27 cellular contexts compared by ENCODE assay signal in the genomic region with DNA sequence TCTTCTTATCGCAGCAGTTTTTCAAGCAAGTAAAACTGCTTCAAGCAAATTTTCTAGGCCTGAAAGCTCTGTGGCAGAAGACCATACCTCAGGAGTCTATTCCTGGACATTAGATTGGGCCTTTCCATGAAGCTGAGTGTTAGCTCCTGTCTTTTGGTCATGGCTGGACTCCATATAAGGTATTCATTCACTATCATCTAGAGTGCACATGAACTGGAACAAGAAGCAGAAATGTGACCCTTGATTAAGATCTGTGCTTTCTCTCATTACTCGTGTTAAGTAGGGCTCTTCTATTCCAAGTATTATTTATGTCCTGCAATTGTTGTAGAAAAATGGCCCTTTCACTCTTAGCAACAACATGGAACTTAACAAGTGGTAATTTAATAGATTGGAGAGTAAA. TPM values are rescaled to one million over a fixed set of nuclear protein-coding genes. Genes with fewer than 3 reads are reported as not detected.
"Had no signal": no experiment of that assay in that cellular context is flagged by ENCODE, and none has a peak within 500 bp of the region (broad histone marks: within the 10 kb centered on the region; RNA-seq: fewer than 3 reads in every experiment).

No MANE protein-coding gene starts in this region.

- H3K4me3 ChIP-seq: colonic mucosa, gastroesophageal sphincter, right atrium auricular region, tibial nerve had no signal

- H3K27ac Mint-ChIP-seq: activated naive CD4-positive, alpha-beta T cell treated with anti-CD3 and anti-CD28 coated beads, Interleukin-2, amount 10 ng/mL, durations not matched to agents 7 days and 5 days; activated naive CD8-positive, alpha-beta T cell treated with anti-CD3 and anti-CD28 coated beads, Interleukin-2, amount 10 ng/mL, durations not matched to agents 7 days and 5 days; activated T-cell treated with anti-CD3 and anti-CD28 coated beads, Interleukin-2, amount 50 U/mL, for 24 hours; immature natural killer cell; mesothelial cell of epicardium; naive B cell; nephron progenitor cell; stimulated activated naive B cell treated with anti-CD40 and anti-IgM and Interleukin-4, amounts not matched to agents 10 μg/mL and 1 μg/mL and 100 μg/mL, for 72 hours had no signal

- H3K36me3 ChIP-seq: colonic mucosa, gastroesophageal sphincter, right atrium auricular region, tibial nerve had no signal

- DNase-seq: activated CD4-positive, alpha-beta T cell treated with anti-CD3 and anti-CD28 coated beads for 48 hours; activated CD4-positive, alpha-beta T cell treated with anti-CD3 and anti-CD28 coated beads, Interleukin-2, amount 50 U/mL, for 48 hours; activated CD8-positive, alpha-beta memory T cell treated with anti-CD3 and anti-CD28 coated beads, Interleukin-2, amount 50 U/mL, for 4 hours; activated gamma-delta T cell; activated naive CD4-positive, alpha-beta T cell treated with anti-CD3 and anti-CD28 coated beads, Interleukin-2, amount 10 ng/mL, durations not matched to agents 7 days and 5 days; activated naive CD8-positive, alpha-beta T cell treated with anti-CD3 and anti-CD28 coated beads, Interleukin-2, amount 10 ng/mL, durations not matched to agents 7 days and 5 days; activated T-cell treated with anti-CD3 and anti-CD28 coated beads, Interleukin-2, amount 50 U/mL, for 24 hours; cerebellar nuclear complex; colonic mucosa; effector memory CD4-positive, alpha-beta T cell; erythroblast; hypothalamus; immature natural killer cell; kidney; left colon; mammary epithelial cell; naive B cell; nephron progenitor cell; stimulated activated CD4-positive, alpha-beta T cell treated with anti-CD3 and anti-CD28 coated beads, Interleukin-1b, Interleukin-23, amount 100 ng/mL, for 48 hours; stimulated activated naive B cell treated with anti-CD40 and anti-IgM and Interleukin-4, amounts not matched to agents 10 μg/mL and 1 μg/mL and 100 μg/mL, for 72 hours had no signal

- H3K4me3 Mint-ChIP-seq: activated naive CD4-positive, alpha-beta T cell treated with anti-CD3 and anti-CD28 coated beads, Interleukin-2, amount 10 ng/mL, durations not matched to agents 7 days and 5 days; activated naive CD8-positive, alpha-beta T cell treated with anti-CD3 and anti-CD28 coated beads, Interleukin-2, amount 10 ng/mL, durations not matched to agents 7 days and 5 days; activated T-cell treated with anti-CD3 and anti-CD28 coated beads, Interleukin-2, amount 50 U/mL, for 24 hours; immature natural killer cell; mesothelial cell of epicardium; naive B cell; nephron progenitor cell; stimulated activated naive B cell treated with anti-CD40 and anti-IgM and Interleukin-4, amounts not matched to agents 10 μg/mL and 1 μg/mL and 100 μg/mL, for 72 hours had no signal

- H3K9me3 ChIP-seq: colonic mucosa, gastroesophageal sphincter, right atrium auricular region, tibial nerve had no signal

- H3K27me3 ChIP-seq: colonic mucosa, gastroesophageal sphincter, right atrium auricular region, tibial nerve had no signal

- H3K36me3 Mint-ChIP-seq: activated naive CD4-positive, alpha-beta T cell treated with anti-CD3 and anti-CD28 coated beads, Interleukin-2, amount 10 ng/mL, durations not matched to agents 7 days and 5 days; activated naive CD8-positive, alpha-beta T cell treated with anti-CD3 and anti-CD28 coated beads, Interleukin-2, amount 10 ng/mL, durations not matched to agents 7 days and 5 days; naive B cell; stimulated activated naive B cell treated with anti-CD40 and anti-IgM and Interleukin-4, amounts not matched to agents 10 μg/mL and 1 μg/mL and 100 μg/mL, for 72 hours had no signal

- ATAC-seq: activated CD4-positive, CD25-positive, alpha-beta regulatory T cell treated with anti-CD3 and anti-CD28 coated beads, Interleukin-2, amount 50 U/mL, for 24 hours; gastroesophageal sphincter; left colon; stimulated activated naive B cell treated with anti-CD40 and anti-IgM and Interleukin-4, amounts not matched to agents 10 μg/mL and 1 μg/mL and 100 μg/mL, for 72 hours had no signal

- H3K4me1 ChIP-seq: colonic mucosa, right atrium auricular region had no signal

- H3K9me3 Mint-ChIP-seq: activated naive CD4-positive, alpha-beta T cell treated with anti-CD3 and anti-CD28 coated beads, Interleukin-2, amount 10 ng/mL, durations not matched to agents 7 days and 5 days; activated naive CD8-positive, alpha-beta T cell treated with anti-CD3 and anti-CD28 coated beads, Interleukin-2, amount 10 ng/mL, durations not matched to agents 7 days and 5 days had no signal

- H3K4me1 Mint-ChIP-seq: activated naive CD4-positive, alpha-beta T cell treated with anti-CD3 and anti-CD28 coated beads, Interleukin-2, amount 10 ng/mL, durations not matched to agents 7 days and 5 days; activated naive CD8-positive, alpha-beta T cell treated with anti-CD3 and anti-CD28 coated beads, Interleukin-2, amount 10 ng/mL, durations not matched to agents 7 days and 5 days; immature natural killer cell; stimulated activated naive B cell treated with anti-CD40 and anti-IgM and Interleukin-4, amounts not matched to agents 10 μg/mL and 1 μg/mL and 100 μg/mL, for 72 hours had no signal

RNA-seq across cellular contexts. Expression of gene GULP1, which starts 5.9 kb away (rescaled TPM):
- total RNA-seq: activated CD8-positive, alpha-beta memory T cell treated with anti-CD3 and anti-CD28 coated beads for 36 hours; activated naive CD8-positive, alpha-beta T cell treated with anti-CD3 and anti-CD28 coated beads, Interleukin-2, amount 10 ng/mL, durations not matched to agents 7 days and 5 days; T-helper 1 cell treated with Interleukin-12 subunit alpha and Interleukin-12 subunit beta and Interleukin-4 antibody, amounts not matched to agents 30 ng/mL and 1 ng/mL, for 36 hours had no signal
